ENCODE assay signal across 30 cellular contexts in genomic region chr11:100561325-100561724, GRCh38.
DNase-seq lines count a peak whose midpoint lies in the region; ATAC-seq, FAIRE-seq and TF ChIP-seq lines count a peak whose summit lies in the region.
"Had no signal": no experiment of that assay in that cellular context is flagged by ENCODE, and none has a peak within 500 bp of the region (broad histone marks: within the 10 kb centered on the region; RNA-seq: fewer than 3 reads in every experiment).

No MANE protein-coding gene starts in this region.

- DNase-seq in A549 (ENCODE audit: low read depth in 1 of 2, low spot score in 1 of 2): no peak
- DNase-seq in RWPE2 (ENCODE audit: low spot score): no peak
- DNase-seq in NAMALWA (ENCODE audit: low spot score): no peak
- no peak for DNase-seq in NCI-H1417 (lab: John Stamatoyannopoulos, UW)
- no peak for DNase-seq in activated CD4-positive, alpha-beta memory T cell treated with anti-CD3 and anti-CD28 coated beads, Interleukin-2, amount 10 ng/mL, durations not matched to agents 7 days and 5 days
- DNase-seq: activated CD4-positive, alpha-beta T cell treated with anti-CD3 and anti-CD28 coated beads for 4 hours; activated gamma-delta T cell; activated naive CD8-positive, alpha-beta T cell treated with anti-CD3 and anti-CD28 coated beads, Interleukin-2, amount 50 U/mL, for 24 hours; activated T-cell treated with anti-CD3 and anti-CD28 coated beads, Interleukin-2, amount 50 U/mL, for 1 hour; CD8-positive, alpha-beta memory T cell; effector CD4-positive, alpha-beta T cell; head of caudate nucleus; naive B cell; NCI-H1417 treated with DMSO at 0.1 percent for 48 hours; NCI-H2081; NCI-H774; psoas muscle; RPMI8226; stimulated activated CD4-positive, alpha-beta T cell treated with anti-CD3 and anti-CD28 coated beads, Interleukin-2, amount 100 ng/mL, for 24 hours; stomach had no signal

- no peak for TF ChIP-seq RAD21 in A549 (conservative IDR thresholded peaks at IDR 0.05 in 1 of 2, IDR thresholded peaks at IDR 0.05 in 1 of 2)

- 4% methylated on average over 1 of the region's 1 CpG for WGBS in A549 (ENCODE audit: missing lambda C conversion rate)

- no peaks in the 10 kb centered on the region for H3K36me3 Mint-ChIP-seq in activated CD4-positive, alpha-beta memory T cell treated with anti-CD3 and anti-CD28 coated beads, Interleukin-2, amount 10 ng/mL, durations not matched to agents 7 days and 5 days (ENCODE audit: low read depth)
- H3K36me3 Mint-ChIP-seq: CD8-positive, alpha-beta memory T cell; IgD-negative memory B cell; memory B cell; naive B cell had no signal

- CTCF ChIA-PET in A549 (lab: Yijun Ruan, JAX): no interaction called here
- CTCF ChIA-PET in activated CD4-positive, alpha-beta memory T cell treated with anti-CD3 and anti-CD28 coated beads, Interleukin-2, amount 10 ng/mL, durations not matched to agents 7 days and 5 days (lab: Charles Lee): no interaction called here

- POLR2A ChIA-PET in A549 (lab: Yijun Ruan, JAX): no interaction called here
- POLR2A ChIA-PET in activated CD4-positive, alpha-beta memory T cell treated with anti-CD3 and anti-CD28 coated beads, Interleukin-2, amount 10 ng/mL, durations not matched to agents 7 days and 5 days (lab: Charles Lee): no interaction called here

- H3K27me3 ChIP-seq in RWPE2 (ENCODE audit: insufficient read depth, poor library complexity, severe bottlenecking) (no peaks in the 10 kb centered on the region), muscle layer of duodenum (ENCODE audit: low read depth, low read length) (no peaks in the 10 kb centered on the region)
- H3K27me3 ChIP-seq: body of pancreas, stomach, tibial nerve had no signal

- no peak for TF ChIP-seq CTCF in A549 (IDR thresholded peaks at IDR 0.05)
- no peak for TF ChIP-seq CTCF in RWPE2 (IDR thresholded peaks at IDR 0.05; ENCODE audit: poor library complexity, severe bottlenecking)

- H3K4me1 Mint-ChIP-seq in activated CD4-positive, alpha-beta memory T cell treated with anti-CD3 and anti-CD28 coated beads, Interleukin-2, amount 10 ng/mL, durations not matched to agents 7 days and 5 days: no peaks in the 10 kb centered on the region
- H3K4me1 Mint-ChIP-seq: activated naive CD8-positive, alpha-beta T cell treated with anti-CD3 and anti-CD28 coated beads, Interleukin-2, amount 50 U/mL, for 24 hours; B cell; CD8-positive, alpha-beta memory T cell; IgD-negative memory B cell; memory B cell; naive B cell had no signal

- H3K27ac ChIP-seq in A549 (no peak overlapping the region), RWPE2 (ENCODE audit: poor library complexity, severe bottlenecking) (peak overlapping the region; percentile 35), muscle layer of duodenum (ENCODE audit: low read length) (peak overlapping the region; percentile 33)
- H3K27ac ChIP-seq: body of pancreas, psoas muscle, stomach, VCaP had no signal

- no peaks in the 10 kb centered on the region for H3K9me3 Mint-ChIP-seq in activated CD4-positive, alpha-beta memory T cell treated with anti-CD3 and anti-CD28 coated beads, Interleukin-2, amount 10 ng/mL, durations not matched to agents 7 days and 5 days
- H3K9me3 Mint-ChIP-seq: IgD-negative memory B cell, memory B cell, naive B cell had no signal

- H3K27ac Mint-ChIP-seq in activated CD4-positive, alpha-beta memory T cell treated with anti-CD3 and anti-CD28 coated beads, Interleukin-2, amount 10 ng/mL, durations not matched to agents 7 days and 5 days: no peak overlapping the region
- H3K27ac Mint-ChIP-seq: activated naive CD8-positive, alpha-beta T cell treated with anti-CD3 and anti-CD28 coated beads, Interleukin-2, amount 50 U/mL, for 24 hours; B cell; CD8-positive, alpha-beta memory T cell; IgD-negative memory B cell; memory B cell; naive B cell; T-helper 2 cell treated with Interferon-gamma antibody and Interleukin-4, amounts not matched to agents 5 μg/mL and 100 μg/mL, for 36 hours had no signal

- H3K4me2 ChIP-seq in A549: no peak overlapping the region

- no peak overlapping the region for H3K4me3 Mint-ChIP-seq in activated CD4-positive, alpha-beta memory T cell treated with anti-CD3 and anti-CD28 coated beads, Interleukin-2, amount 10 ng/mL, durations not matched to agents 7 days and 5 days
- H3K4me3 Mint-ChIP-seq: activated naive CD8-positive, alpha-beta T cell treated with anti-CD3 and anti-CD28 coated beads, Interleukin-2, amount 50 U/mL, for 24 hours; B cell; CD8-positive, alpha-beta memory T cell; IgD-negative memory B cell; memory B cell; naive B cell; T-helper 2 cell treated with Interferon-gamma antibody and Interleukin-4, amounts not matched to agents 5 μg/mL and 100 μg/mL, for 36 hours had no signal

- TF ChIP-seq POLR2A in A549 (IDR thresholded peaks at IDR 0.05; ENCODE audit: low read length): no peak

- TF ChIP-seq EP300 in A549 (IDR thresholded peaks at IDR 0.05): no peak

- H3K36me3 ChIP-seq in RWPE2 (ENCODE audit: low read depth) (no peaks in the 10 kb centered on the region), muscle layer of duodenum (ENCODE audit: control insufficient read depth in 1 of 2, insufficient read depth in 2 of 2, low read length in 2 of 2) (no peaks in the 10 kb centered on the region)
- H3K36me3 ChIP-seq: stomach, tibial nerve had no signal

- no peaks in the 10 kb centered on the region for H3K4me1 ChIP-seq in A549
- peaks cover 24% of the 10 kb centered on the region for H3K4me1 ChIP-seq in RWPE2 (ENCODE audit: insufficient read depth, poor library complexity, severe bottlenecking)
- H3K4me1 ChIP-seq in muscle layer of duodenum (ENCODE audit: control insufficient read depth in 1 of 2, insufficient read depth in 2 of 2, low read length in 2 of 2): peaks cover 18 to 23% of the 10 kb centered on the region in 2 donors

- H3K4me3 ChIP-seq in A549: no peak overlapping the region
- H3K4me3 ChIP-seq in RWPE2 (ENCODE audit: severe bottlenecking): no peak overlapping the region
- no peak overlapping the region for H3K4me3 ChIP-seq in muscle layer of duodenum (ENCODE audit: low read depth in 1 of 2, low read length in 2 of 2)
- H3K4me3 ChIP-seq: body of pancreas, psoas muscle, stomach, tibial nerve had no signal

- H3K27me3 Mint-ChIP-seq in activated CD4-positive, alpha-beta memory T cell treated with anti-CD3 and anti-CD28 coated beads, Interleukin-2, amount 10 ng/mL, durations not matched to agents 7 days and 5 days: no peaks in the 10 kb centered on the region
- H3K27me3 Mint-ChIP-seq: activated naive CD8-positive, alpha-beta T cell treated with anti-CD3 and anti-CD28 coated beads, Interleukin-2, amount 50 U/mL, for 24 hours; CD8-positive, alpha-beta memory T cell had no signal

- ATAC-seq in A549 (no peak), RWPE2 (ENCODE audit: low read depth) (no peak), HG03025 (IDR thresholded peaks at IDR 0.05; ENCODE audit: low FRiP score, unreplicated experiment) (no peak)
- ATAC-seq: activated naive CD8-positive, alpha-beta T cell treated with anti-CD3 and anti-CD28 coated beads, Interleukin-2, amount 50 U/mL, for 24 hours; psoas muscle had no signal

- FAIRE-seq in A549 (lab: Jason Lieb, UNC) (no peak), endometrium (lab: Jason Lieb, UNC) (peak; percentile 97)

- H3K9me3 ChIP-seq in A549 (no peaks in the 10 kb centered on the region), RWPE2 (ENCODE audit: severe bottlenecking) (no peaks in the 10 kb centered on the region), muscle layer of duodenum (ENCODE audit: control insufficient read depth in 1 of 2, low read length in 2 of 2) (no peaks in the 10 kb centered on the region)
- H3K9me3 ChIP-seq: body of pancreas, psoas muscle, stomach, tibial nerve had no signal

TF ChIP-seq in A549, 52 proteins besides CTCF, POLR2A, EP300 and RAD21:
- peak; percentile 75 for TF ChIP-seq MAFK (IDR thresholded peaks at IDR 0.05; ENCODE audit: partially characterized antibody)
- TF ChIP-seq JUNB (IDR thresholded peaks at IDR 0.05): no peak

Comparison
In these comparisons a context has a peak if more than half of its experiments do, and no peak if none do; other contexts are left out.
1. H3K27ac ChIP-seq: peak in RWPE2 (single experiment) and muscle layer of duodenum (single experiment); none in A549 (0 of 2).